In genomic region chr16:51577621-51578303, GRCh38 we compare ENCODE assay signal across 12 cellular contexts.
DNase-seq lines count a peak whose midpoint lies in the region; ATAC-seq, FAIRE-seq and TF ChIP-seq lines count a peak whose summit lies in the region.
"Had no signal": no experiment of that assay in that cellular context is flagged by ENCODE, and none has a peak within 500 bp of the region (broad histone marks: within the 10 kb centered on the region; RNA-seq: fewer than 3 reads in every experiment).

No MANE protein-coding gene starts in this region.

- H3K36me3 Mint-ChIP-seq in activated CD8-positive, alpha-beta T cell treated with anti-CD3 and anti-CD28 coated beads for 36 hours (ENCODE audit: low read depth) = no peaks in the 10 kb centered on the region
- H3K36me3 Mint-ChIP-seq in activated CD8-positive, alpha-beta T cell treated with anti-CD3 and anti-CD28 coated beads, Interleukin-2, amount 10 ng/mL, durations not matched to agents 7 days and 5 days (ENCODE audit: low read depth) = no peaks in the 10 kb centered on the region
- H3K36me3 Mint-ChIP-seq: stimulated activated memory B cell treated with anti-CD40 and anti-IgM and Interleukin-4, amounts not matched to agents 10 μg/mL and 1 μg/mL and 100 μg/mL, for 72 hours had no signal

- CTCF ChIA-PET in activated CD8-positive, alpha-beta T cell treated with anti-CD3 and anti-CD28 coated beads for 36 hours (lab: Charles Lee) = no interaction called here
- CTCF ChIA-PET in activated CD8-positive, alpha-beta T cell treated with anti-CD3 and anti-CD28 coated beads, Interleukin-2, amount 10 ng/mL, durations not matched to agents 7 days and 5 days (lab: Charles Lee) = no interaction called here

- H3K4me1 ChIP-seq in colonic mucosa = no peaks in the 10 kb centered on the region

- POLR2A ChIA-PET in activated CD8-positive, alpha-beta T cell treated with anti-CD3 and anti-CD28 coated beads for 36 hours (lab: Charles Lee) = no interaction called here
- POLR2A ChIA-PET in activated CD8-positive, alpha-beta T cell treated with anti-CD3 and anti-CD28 coated beads, Interleukin-2, amount 10 ng/mL, durations not matched to agents 7 days and 5 days (lab: Charles Lee) = no interaction called here

- H3K9ac ChIP-seq in colonic mucosa (ENCODE audit: low read depth in 2 of 2, low read length in 2 of 2) = no peak overlapping the region

- no peak overlapping the region for H3K27ac ChIP-seq in colonic mucosa
- H3K27ac ChIP-seq: coronary artery had no signal

- no peak for TF ChIP-seq CTCF in activated CD8-positive, alpha-beta T cell treated with anti-CD3 and anti-CD28 coated beads for 36 hours (IDR thresholded peaks at IDR 0.05)
- TF ChIP-seq CTCF in colonic mucosa (IDR thresholded peaks at IDR 0.05) = no peak

- no peak overlapping the region for H3K4me3 Mint-ChIP-seq in activated CD8-positive, alpha-beta T cell treated with anti-CD3 and anti-CD28 coated beads for 36 hours
- no peak overlapping the region for H3K4me3 Mint-ChIP-seq in activated CD8-positive, alpha-beta T cell treated with anti-CD3 and anti-CD28 coated beads, Interleukin-2, amount 10 ng/mL, durations not matched to agents 7 days and 5 days
- H3K4me3 Mint-ChIP-seq: activated B cell treated with CpG ODN at 0.5 μM for 24 hours; naive thymus-derived CD4-positive, alpha-beta T cell; stimulated activated memory B cell treated with anti-CD40 and anti-IgM and Interleukin-4, amounts not matched to agents 10 μg/mL and 1 μg/mL and 100 μg/mL, for 72 hours had no signal

- H3K27me3 Mint-ChIP-seq in activated CD8-positive, alpha-beta T cell treated with anti-CD3 and anti-CD28 coated beads for 36 hours = no peaks in the 10 kb centered on the region
- no peaks in the 10 kb centered on the region for H3K27me3 Mint-ChIP-seq in activated CD8-positive, alpha-beta T cell treated with anti-CD3 and anti-CD28 coated beads, Interleukin-2, amount 10 ng/mL, durations not matched to agents 7 days and 5 days (ENCODE audit: low read depth)
- H3K27me3 Mint-ChIP-seq: activated B cell treated with CpG ODN at 0.5 μM for 24 hours; stimulated activated memory B cell treated with anti-CD40 and anti-IgM and Interleukin-4, amounts not matched to agents 10 μg/mL and 1 μg/mL and 100 μg/mL, for 72 hours had no signal

- peaks cover 3% of the 10 kb centered on the region for H3K9me3 Mint-ChIP-seq in activated CD8-positive, alpha-beta T cell treated with anti-CD3 and anti-CD28 coated beads for 36 hours
- H3K9me3 Mint-ChIP-seq in activated CD8-positive, alpha-beta T cell treated with anti-CD3 and anti-CD28 coated beads, Interleukin-2, amount 10 ng/mL, durations not matched to agents 7 days and 5 days (ENCODE audit: insufficient read depth) = no peaks in the 10 kb centered on the region
- H3K9me3 Mint-ChIP-seq: stimulated activated memory B cell treated with anti-CD40 and anti-IgM and Interleukin-4, amounts not matched to agents 10 μg/mL and 1 μg/mL and 100 μg/mL, for 72 hours had no signal

- no peak for FAIRE-seq in urothelium cell line (lab: Jason Lieb, UNC)

- H3K27ac Mint-ChIP-seq in activated CD8-positive, alpha-beta T cell treated with anti-CD3 and anti-CD28 coated beads for 36 hours = no peak overlapping the region
- H3K27ac Mint-ChIP-seq in activated CD8-positive, alpha-beta T cell treated with anti-CD3 and anti-CD28 coated beads, Interleukin-2, amount 10 ng/mL, durations not matched to agents 7 days and 5 days = no peak overlapping the region
- H3K27ac Mint-ChIP-seq: activated B cell treated with CpG ODN at 0.5 μM for 24 hours; naive thymus-derived CD4-positive, alpha-beta T cell; stimulated activated memory B cell treated with anti-CD40 and anti-IgM and Interleukin-4, amounts not matched to agents 10 μg/mL and 1 μg/mL and 100 μg/mL, for 72 hours had no signal

- no peaks in the 10 kb centered on the region for H3K4me1 Mint-ChIP-seq in activated CD8-positive, alpha-beta T cell treated with anti-CD3 and anti-CD28 coated beads for 36 hours (ENCODE audit: low read depth)
- no peaks in the 10 kb centered on the region for H3K4me1 Mint-ChIP-seq in activated CD8-positive, alpha-beta T cell treated with anti-CD3 and anti-CD28 coated beads, Interleukin-2, amount 10 ng/mL, durations not matched to agents 7 days and 5 days (ENCODE audit: low read depth)
- H3K4me1 Mint-ChIP-seq: activated B cell treated with CpG ODN at 0.5 μM for 24 hours; stimulated activated memory B cell treated with anti-CD40 and anti-IgM and Interleukin-4, amounts not matched to agents 10 μg/mL and 1 μg/mL and 100 μg/mL, for 72 hours had no signal

- H3K4me3 ChIP-seq in colonic mucosa = no peak overlapping the region
- H3K4me3 ChIP-seq: coronary artery had no signal

- no peaks in the 10 kb centered on the region for H3K36me3 ChIP-seq in colonic mucosa

- H3K27me3 ChIP-seq in colonic mucosa = no peaks in the 10 kb centered on the region

- no peak for ATAC-seq in activated CD8-positive, alpha-beta T cell treated with anti-CD3 and anti-CD28 coated beads for 36 hours
- no peak for ATAC-seq in activated CD8-positive, alpha-beta T cell treated with anti-CD3 and anti-CD28 coated beads, Interleukin-2, amount 10 ng/mL, durations not matched to agents 7 days and 5 days
- no peak for ATAC-seq in GM19455 (IDR thresholded peaks at IDR 0.05; ENCODE audit: unreplicated experiment)
- ATAC-seq: naive thymus-derived CD4-positive, alpha-beta T cell; stimulated activated memory B cell treated with anti-CD40 and anti-IgM and Interleukin-4, amounts not matched to agents 10 μg/mL and 1 μg/mL and 100 μg/mL, for 72 hours had no signal

- intact Hi-C loops in activated CD8-positive, alpha-beta T cell treated with anti-CD3 and anti-CD28 coated beads for 36 hours (cut with micrococcal nuclease) = no loop called here
- intact Hi-C loops in colonic mucosa (cut with DNase I) = no loop called here

- H3K9me3 ChIP-seq in colonic mucosa = no peaks in the 10 kb centered on the region

- peak; percentile 1 for DNase-seq in activated CD8-positive, alpha-beta T cell treated with anti-CD3 and anti-CD28 coated beads for 36 hours
- no peak for DNase-seq in activated CD8-positive, alpha-beta T cell treated with anti-CD3 and anti-CD28 coated beads, Interleukin-2, amount 10 ng/mL, durations not matched to agents 7 days and 5 days
- DNase-seq in NCI-H510A treated with DMSO at 0.1 percent for 48 hours (lab: John Stamatoyannopoulos, UW) (peak; percentile 87), glomerular visceral epithelial cell (ENCODE audit: extremely low spot score) (peak; percentile 45), urothelium cell line (ENCODE audit: low spot score) (peak; percentile 35), DMS 273 treated with DMSO at 0.1 percent for 48 hours (lab: John Stamatoyannopoulos, UW) (no peak), colonic mucosa (no peak)
- DNase-seq: activated B cell treated with CpG ODN at 0.5 μM for 24 hours; naive thymus-derived CD4-positive, alpha-beta T cell had no signal

Comparison
In these comparisons a context has a peak if more than half of its experiments do, and no peak if none do; other contexts are left out.
1. DNase-seq: peak in activated CD8-positive, alpha-beta T cell treated with anti-CD3 and anti-CD28 coated beads for 36 hours (single experiment), NCI-H510A treated with DMSO at 0.1 percent for 48 hours (single experiment), glomerular visceral epithelial cell (single experiment) and urothelium cell line (single experiment); none in activated CD8-positive, alpha-beta T cell treated with anti-CD3 and anti-CD28 coated beads, Interleukin-2, amount 10 ng/mL, durations not matched to agents 7 days and 5 days (single experiment), DMS 273 treated with DMSO at 0.1 percent for 48 hours (single experiment) and colonic mucosa (single experiment).